Comparison of ENCODE assay signal across 25 cellular contexts in genomic region chr2:226623587-226624368, GRCh38.
A peak's percentile ranks its signal among the peaks of the same experiment; 100 is the strongest.
DNase-seq lines count a peak whose midpoint lies in the region; ATAC-seq and TF ChIP-seq lines count a peak whose summit lies in the region.
"Had no signal": no experiment of that assay in that cellular context is flagged by ENCODE, and none has a peak within 500 bp of the region (broad histone marks: within the 10 kb centered on the region; RNA-seq: fewer than 3 reads in every experiment).

No MANE protein-coding gene starts in this region.

- peak overlapping the region; percentile 15 for H3K4me2 ChIP-seq in skeletal muscle satellite cell (ENCODE audit: low read length)

- DNase-seq in NCI-H82 treated with DMSO at 0.1 percent for 48 hours (lab: John Stamatoyannopoulos, UW; ENCODE audit: unreplicated experiment): peak; percentile 100
- no peak for DNase-seq in NCI-H1417 treated with DMSO at 0.1 percent for 48 hours (lab: John Stamatoyannopoulos, UW)
- DNase-seq in NCI-H146 (lab: John Stamatoyannopoulos, UW): no peak
- DNase-seq in HT-29 (ENCODE audit: low spot score): no peak
- DNase-seq: activated CD8-positive, alpha-beta T cell treated with anti-CD3 and anti-CD28 coated beads, Interleukin-2, amount 10 ng/mL, durations not matched to agents 7 days and 5 days; activated naive CD4-positive, alpha-beta T cell treated with Interleukin-2 at 50 U/mL for 16 hours; activated T-cell treated with anti-CD3 and anti-CD28 coated beads, Interleukin-2, amount 50 U/mL, for 4 hours; aorta; CD4-positive, alpha-beta T cell; DMS79 treated with DMSO at 0.1 percent for 48 hours; erythroblast; H7; mammary epithelial cell; naive B cell; NCI-H774; pancreas; stimulated activated naive CD4-positive, alpha-beta T cell treated with Interleukin-2 at 50 U/mL for 16 hours; T1000; tibial artery had no signal

- no peak for TF ChIP-seq CTCF in HEK293 (tag by site-specific recombination; IDR thresholded peaks at IDR 0.05)
- TF ChIP-seq CTCF in gastroesophageal sphincter (IDR thresholded peaks at IDR 0.05): no peak

- H3K27ac ChIP-seq in HEK293 (ENCODE audit: extremely low read depth, low read depth, low read length) (no peak overlapping the region), gastroesophageal sphincter (peak overlapping the region in 3 of 4 donors; percentile 17 to 46 (median 35))
- H3K27ac ChIP-seq: pancreas, SK-N-MC, tibial artery had no signal

- CTCF ChIA-PET in HEK293 (lab: Yijun Ruan, JAX): interaction anchor here (0.5 to 0.7 kb wide), 3 partner anchors 140 to 408 kb away, joined by 3 to 6 read pairs (median 3); no protein-coding TSS in a partner anchor

- POLR2A ChIA-PET in HEK293 (lab: Yijun Ruan, JAX): no interaction called here

- no peaks in the 10 kb centered on the region for H3K27me3 ChIP-seq in gastroesophageal sphincter
- H3K27me3 ChIP-seq in skeletal muscle satellite cell (ENCODE audit: control insufficient read depth, insufficient read depth, low read length): no peaks in the 10 kb centered on the region
- H3K27me3 ChIP-seq: pancreas, tibial artery had no signal

- 62 to 68% methylated on average over 13 of the region's 13 CpGs for WGBS in gastroesophageal sphincter (ENCODE audit: low coverage in 1 of 2), 2 donors

- ATAC-seq in gastroesophageal sphincter: no peak
- ATAC-seq: activated CD4-positive, CD25-positive, alpha-beta regulatory T cell treated with anti-CD3 and anti-CD28 coated beads, Interleukin-2, amount 50 U/mL, for 24 hours; activated CD8-positive, alpha-beta T cell treated with anti-CD3 and anti-CD28 coated beads, Interleukin-2, amount 10 ng/mL, durations not matched to agents 7 days and 5 days; activated T-cell treated with anti-CD3 and anti-CD28 coated beads, Interleukin-2, amount 50 U/mL, for 4 hours; Panc1; pancreas had no signal

- H3K4me3 ChIP-seq in HEK293 (ENCODE audit: low read depth, low read length): no peak overlapping the region
- H3K4me3 ChIP-seq in gastroesophageal sphincter: no peak overlapping the region
- H3K4me3 ChIP-seq in skeletal muscle satellite cell (ENCODE audit: low read length): no peak overlapping the region
- H3K4me3 ChIP-seq: pancreas, SK-N-MC, tibial artery had no signal

- H3K9me3 ChIP-seq in HEK293 (ENCODE audit: control insufficient read depth, insufficient read depth, low read depth, low read length) (no peaks in the 10 kb centered on the region), gastroesophageal sphincter (no peaks in the 10 kb centered on the region), skeletal muscle satellite cell (replicated peaks; ENCODE audit: low read length) (no peaks in the 10 kb centered on the region)
- H3K9me3 ChIP-seq: pancreas, tibial artery had no signal

- no peak for TF ChIP-seq EP300 in gastroesophageal sphincter (IDR thresholded peaks at IDR 0.05)

- H3K9ac ChIP-seq in skeletal muscle satellite cell (ENCODE audit: low read depth, low read length): peak overlapping the region; percentile 8

- no peak for TF ChIP-seq POLR2A in gastroesophageal sphincter (IDR thresholded peaks at IDR 0.05)

- H3K4me1 ChIP-seq in HEK293 (ENCODE audit: control insufficient read depth, insufficient read depth, low read length): peaks cover 7% of the 10 kb centered on the region
- H3K4me1 ChIP-seq in gastroesophageal sphincter: peaks cover 0 to 16% (median 0%) of the 10 kb centered on the region in 3 donors
- peaks cover 10% of the 10 kb centered on the region for H3K4me1 ChIP-seq in skeletal muscle satellite cell (ENCODE audit: control insufficient read depth, insufficient read depth, low read length)

- no peaks in the 10 kb centered on the region for H3K36me3 ChIP-seq in HEK293 (ENCODE audit: control insufficient read depth in 2 of 2, insufficient read depth in 1 of 2, low read length in 2 of 2)
- H3K36me3 ChIP-seq in gastroesophageal sphincter: no peaks in the 10 kb centered on the region
- no peaks in the 10 kb centered on the region for H3K36me3 ChIP-seq in skeletal muscle satellite cell (ENCODE audit: insufficient read depth, low read length)
- H3K36me3 ChIP-seq: pancreas, tibial artery had no signal

TF ChIP-seq in HEK293, 187 proteins besides CTCF, POLR2A, EP300 and RAD21:
- TF ChIP-seq, protein P1, sequence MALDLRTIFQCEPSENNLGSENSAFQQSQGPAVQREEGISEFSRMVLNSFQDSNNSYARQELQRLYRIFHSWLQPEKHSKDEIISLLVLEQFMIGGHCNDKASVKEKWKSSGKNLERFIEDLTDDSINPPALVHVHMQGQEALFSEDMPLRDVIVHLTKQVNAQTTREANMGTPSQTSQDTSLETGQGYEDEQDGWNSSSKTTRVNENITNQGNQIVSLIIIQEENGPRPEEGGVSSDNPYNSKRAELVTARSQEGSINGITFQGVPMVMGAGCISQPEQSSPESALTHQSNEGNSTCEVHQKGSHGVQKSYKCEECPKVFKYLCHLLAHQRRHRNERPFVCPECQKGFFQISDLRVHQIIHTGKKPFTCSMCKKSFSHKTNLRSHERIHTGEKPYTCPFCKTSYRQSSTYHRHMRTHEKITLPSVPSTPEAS (tag by site-specific recombination; IDR thresholded peaks at IDR 0.05): peak; percentile 94
- TF ChIP-seq ZSCAN30 (tag by site-specific recombination; IDR thresholded peaks at IDR 0.05): no peak
